Comparison of ENCODE assay signal across 11 cellular contexts in genomic region chr2:61493523-61493942, GRCh38. TPM values are rescaled to one million over a fixed set of nuclear protein-coding genes. Genes with fewer than 3 reads are reported as not detected.
A peak's percentile ranks its signal among the peaks of the same experiment; 100 is the strongest.
DNase-seq lines count a peak whose midpoint lies in the region; ATAC-seq lines count a peak whose summit lies in the region.
"Had no signal": no experiment of that assay in that cellular context is flagged by ENCODE, and none has a peak within 500 bp of the region (broad histone marks: within the 10 kb centered on the region; RNA-seq: fewer than 3 reads in every experiment).

No MANE protein-coding gene starts in this region.

- peak; percentile 17 for DNase-seq in NCI-H2029 (lab: John Stamatoyannopoulos, UW)
- DNase-seq in NCI-H2029 treated with DMSO at 0.1 percent for 48 hours (lab: John Stamatoyannopoulos, UW): no peak
- DNase-seq in HT1080 (ENCODE audit: low read depth): peak; percentile 69
- DNase-seq in activated naive CD4-positive, alpha-beta T cell treated with anti-CD3 and anti-CD28 coated beads, Interleukin-2, amount 50 U/mL, for 72 hours (ENCODE audit: low spot score in 2 of 2): peak in 1 of 2 donors; percentile 43
- peak; percentile 24 to 75 for DNase-seq in lung microvascular endothelial cell (ENCODE audit: low read depth in 2 of 2)
- no peak for DNase-seq in NCI-H128 (lab: John Stamatoyannopoulos, UW; ENCODE audit: unreplicated experiment)
- no peak for DNase-seq in germinal center (ENCODE audit: low spot score)
- DNase-seq: MG63, WERI-Rb-1 had no signal

- peaks cover 10 to 33% of the 10 kb centered on the region in 2 donors for H3K36me3 Mint-ChIP-seq in activated naive CD4-positive, alpha-beta T cell treated with anti-CD3 and anti-CD28 coated beads, Interleukin-2, amount 50 U/mL, for 72 hours

- peak overlapping the region; percentile 50 to 66 for H3K27ac Mint-ChIP-seq in activated naive CD4-positive, alpha-beta T cell treated with anti-CD3 and anti-CD28 coated beads, Interleukin-2, amount 50 U/mL, for 72 hours

- H3K9me3 Mint-ChIP-seq in activated naive CD4-positive, alpha-beta T cell treated with anti-CD3 and anti-CD28 coated beads, Interleukin-2, amount 50 U/mL, for 72 hours: no peaks in the 10 kb centered on the region
- H3K9me3 Mint-ChIP-seq: brain had no signal

- ATAC-seq in activated naive CD4-positive, alpha-beta T cell treated with anti-CD3 and anti-CD28 coated beads, Interleukin-2, amount 50 U/mL, for 72 hours: peak; percentile 55 to 76
- ATAC-seq in GM21723 (IDR thresholded peaks at IDR 0.05; ENCODE audit: unreplicated experiment): no peak

RNA-seq across cellular contexts. Expression of gene USP34, which starts 22.6 kb away (rescaled TPM):
- 47.5 and 48.6 TPM in 2 replicates for total RNA-seq in HT1080 (2014; rRNA removed; shearing (Covaris generic))
- polyA plus RNA-seq in HT1080 (2015; cell fraction: cytosol; rRNA removed): 54.5 and 69.7 TPM in 2 replicates
- polyA plus RNA-seq in HT1080 (2015; cell fraction: nucleus; rRNA removed): 152 and 163 TPM in 2 replicates
- total RNA-seq in activated naive CD4-positive, alpha-beta T cell treated with anti-CD3 and anti-CD28 coated beads, Interleukin-2, amount 50 U/mL, for 72 hours: 100 to 1,000 TPM; 111 to 126 TPM
- total RNA-seq in lung microvascular endothelial cell: 64.9 and 91.5 TPM in 2 replicates

RNA-seq across cellular contexts. Expression of gene XPO1, which starts 44.6 kb away (rescaled TPM):
- total RNA-seq in HT1080 (2014; rRNA removed; shearing (Covaris generic)): 164 and 197 TPM in 2 replicates
- 135 and 158 TPM in 2 replicates for polyA plus RNA-seq in HT1080 (2015; cell fraction: cytosol; rRNA removed)
- 443 and 523 TPM in 2 replicates for polyA plus RNA-seq in HT1080 (2015; cell fraction: nucleus; rRNA removed)
- 100 to 1,000 TPM; 208 to 300 TPM for total RNA-seq in activated naive CD4-positive, alpha-beta T cell treated with anti-CD3 and anti-CD28 coated beads, Interleukin-2, amount 50 U/mL, for 72 hours
- 155 and 173 TPM in 2 replicates for total RNA-seq in lung microvascular endothelial cell

Comparison
In these comparisons a context has a peak if more than half of its experiments do, and no peak if none do; other contexts are left out.
1. DNase-seq: peak in NCI-H2029 (single experiment), HT1080 (single experiment) and lung microvascular endothelial cell (2 of 2); none in NCI-H2029 treated with DMSO at 0.1 percent for 48 hours (single experiment), NCI-H128 (single experiment) and germinal center (single experiment).